ENCODE assay signal across 8 cellular contexts in the genomic region with DNA sequence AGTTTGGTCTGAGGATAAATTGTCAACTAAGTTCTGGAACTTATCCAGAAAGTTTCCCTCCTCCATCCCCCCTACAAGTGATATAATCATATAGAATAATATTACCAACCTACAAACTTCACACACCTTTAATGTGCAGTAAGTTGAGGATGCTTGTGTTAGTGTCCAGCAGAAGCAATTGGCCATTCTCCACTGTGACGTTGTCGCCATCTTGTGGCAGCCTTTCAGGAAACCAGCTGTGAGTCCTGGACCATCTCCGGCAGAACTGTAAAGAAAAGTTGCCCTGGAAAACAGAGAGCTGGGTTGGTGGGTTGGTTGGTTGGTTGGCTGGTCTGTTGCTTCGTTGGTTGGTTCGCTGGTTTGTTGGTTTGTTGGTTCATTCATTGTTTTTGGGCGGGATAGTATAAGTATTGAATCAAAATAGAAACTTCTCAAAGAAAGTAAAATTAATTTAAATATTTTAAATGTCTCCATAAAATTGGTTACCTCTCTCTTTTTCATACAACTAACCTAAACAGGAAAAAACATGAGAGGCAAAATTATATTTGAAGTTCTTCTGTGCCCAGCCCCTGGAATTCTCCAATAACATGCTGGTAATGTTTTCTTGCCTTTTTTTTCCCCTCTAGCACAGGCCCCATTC.
DNase-seq lines count a peak whose midpoint lies in the region; ATAC-seq and TF ChIP-seq lines count a peak whose summit lies in the region.

No MANE protein-coding gene starts in this region.

- DNase-seq in AG04449 (ENCODE audit: low read depth, low spot score) = no peak
- DNase-seq in NCI-H1092 (lab: John Stamatoyannopoulos, UW) = peak; percentile 20
- peak; percentile 50 for DNase-seq in SKM-1 treated with dmso at 0.1 percent for 144 hours (lab: John Stamatoyannopoulos, UW; ENCODE audit: unreplicated experiment)
- peak; percentile 81 for DNase-seq in epithelial cell of esophagus (ENCODE audit: low read depth)
- DNase-seq in mucosa of descending colon = peak; percentile 46 to 88 (median 80)
- peak; percentile 75 for DNase-seq in type B pancreatic cell (ENCODE audit: extremely low spot score, unreplicated experiment)

- H3K9me3 Mint-ChIP-seq in type B pancreatic cell = no peaks in the 10 kb centered on the region

- H3K4me3 ChIP-seq in AG04449 (ENCODE audit: low read depth, low read length) = no peak overlapping the region
- no peak overlapping the region for H3K4me3 ChIP-seq in epithelial cell of esophagus (ENCODE audit: low read length)
- H3K4me3 ChIP-seq in mucosa of descending colon = no peak overlapping the region

- POLR2A ChIA-PET in AG04449 (lab: Yijun Ruan, JAX) = no interaction called here

- peaks cover 3% of the 10 kb centered on the region for H3K4me1 Mint-ChIP-seq in type B pancreatic cell (ENCODE audit: unreplicated experiment)

- intact Hi-C loops in mucosa of descending colon (cut with DNase I, micrococcal nuclease) = loop anchor here in 1 of 2 donors (10.0 kb wide), 1 partner anchor 105 kb away; no protein-coding TSS in a partner anchor

- CTCF ChIA-PET in AG04449 (lab: Yijun Ruan, JAX) = interaction anchor here (0.9 to 2.7 kb wide), 8 partner anchors 8 to 1831 kb away, joined by 3 to 14 read pairs (median 3); partner anchors contain the start of gene TFAP2B

- H3K4me1 ChIP-seq in mucosa of descending colon (ENCODE audit: low read depth) = no peaks in the 10 kb centered on the region

- no peaks in the 10 kb centered on the region for H3K36me3 ChIP-seq in mucosa of descending colon (ENCODE audit: low read depth)

- H3K9me3 ChIP-seq in mucosa of descending colon = no peaks in the 10 kb centered on the region

- H3K36me3 Mint-ChIP-seq in type B pancreatic cell = no peaks in the 10 kb centered on the region

- H3K27me3 Mint-ChIP-seq in type B pancreatic cell = peaks cover 15% of the 10 kb centered on the region

- H3K27ac Mint-ChIP-seq in type B pancreatic cell = no peak overlapping the region

- no peak overlapping the region for H3K4me3 Mint-ChIP-seq in type B pancreatic cell

- ATAC-seq in HG02571 (IDR thresholded peaks at IDR 0.05; ENCODE audit: unreplicated experiment) (peak; percentile 81), mucosa of descending colon (peak; percentile 64)

- TF ChIP-seq CTCF in AG04449 (IDR thresholded peaks at IDR 0.05; ENCODE audit: insufficient read depth, low read length, missing control alignments) = peak; percentile 81
- TF ChIP-seq CTCF in GM12872 (IDR thresholded peaks at IDR 0.05; ENCODE audit: insufficient read depth, low read depth, low read length) = peak; percentile 85
- TF ChIP-seq CTCF in epithelial cell of esophagus (IDR thresholded peaks at IDR 0.05; ENCODE audit: insufficient read depth, low read depth, low read length, missing control alignments) = peak; percentile 93
- TF ChIP-seq CTCF in mucosa of descending colon (IDR thresholded peaks at IDR 0.05) = peak; percentile 29
- TF ChIP-seq CTCF in type B pancreatic cell (conservative IDR thresholded peaks at IDR 0.05) = peak; percentile 90

Comparison
In these comparisons a context has a peak if more than half of its experiments do, and no peak if none do; other contexts are left out.
1. CTCF ChIP-seq: peak in every context shown above with its lines; median percentile 93 in epithelial cell of esophagus; 90 in type B pancreatic cell; 85 in GM12872; 81 in AG04449; 29 in mucosa of descending colon.